Comparison of ENCODE assay signal across 18 cellular contexts in the genomic region with DNA sequence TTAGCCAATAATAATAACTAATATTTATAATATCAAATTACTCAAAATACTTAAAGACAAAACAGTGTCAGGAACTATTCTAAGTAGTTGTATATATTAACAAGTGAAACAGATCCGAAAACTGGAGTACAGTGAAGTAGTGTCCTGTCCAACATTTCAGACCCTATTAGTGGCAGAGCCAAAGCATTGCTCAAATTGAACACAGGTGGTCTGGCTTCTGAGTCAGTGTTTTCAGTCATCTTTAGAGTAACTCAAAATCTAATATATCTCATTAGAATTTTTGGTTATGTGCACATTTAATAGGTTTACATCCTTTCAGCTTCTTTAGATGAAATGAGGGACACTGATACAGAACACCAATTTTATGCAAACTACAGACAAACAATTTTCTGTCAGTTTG.
DNase-seq lines count a peak whose midpoint lies in the region; ATAC-seq and TF ChIP-seq lines count a peak whose summit lies in the region.
"Had no signal": no experiment of that assay in that cellular context is flagged by ENCODE, and none has a peak within 500 bp of the region (broad histone marks: within the 10 kb centered on the region; RNA-seq: fewer than 3 reads in every experiment).

No MANE protein-coding gene starts in this region.

- H3K4me1 ChIP-seq in BE2C: peaks cover 30% of the 10 kb centered on the region
- peaks cover 10% of the 10 kb centered on the region for H3K4me1 ChIP-seq in OCI-LY7 (ENCODE audit: insufficient read depth, low read length, poor library complexity, severe bottlenecking)
- H3K4me1 ChIP-seq in body of pancreas: no peaks in the 10 kb centered on the region
- H3K4me1 ChIP-seq: Caco-2 had no signal

- DNase-seq in BE2C (peak; percentile 11), OCI-LY7 (ENCODE audit: low spot score) (no peak), body of pancreas (no peak), cerebellar cortex (ENCODE audit: low spot score) (no peak)
- DNase-seq: 8988T; ACHN; Caco-2; Calu3; CD4-positive, alpha-beta T cell; CD8-positive, alpha-beta T cell; DMS79 treated with DMSO at 0.1 percent for 48 hours; GF-D8 had no signal

- peak overlapping the region; percentile 63; the same call in 1 of the 2 replicates for H2AFZ ChIP-seq in OCI-LY7 (ENCODE audit: low read length)

- intact Hi-C loops in OCI-LY7 (cut with micrococcal nuclease; ENCODE audit: unreplicated experiment) (no loop called here), body of pancreas (cut with DNase I) (no loop called here)

- H3K36me3 Mint-ChIP-seq in nephron (ENCODE audit: low read depth): no peaks in the 10 kb centered on the region
- H3K36me3 Mint-ChIP-seq: CD8-positive, alpha-beta T cell had no signal

- H3K9me3 ChIP-seq in BE2C (no peaks in the 10 kb centered on the region), OCI-LY7 (ENCODE audit: low read length) (peaks cover 5% of the 10 kb centered on the region; the same call in 1 of the 2 replicates), body of pancreas (no peaks in the 10 kb centered on the region)

- H3K4me3 ChIP-seq in BE2C (ENCODE audit: low read depth, low read length) (no peak overlapping the region), OCI-LY7 (ENCODE audit: low read depth, low read length, poor library complexity, severe bottlenecking) (no peak overlapping the region), body of pancreas (no peak overlapping the region)
- H3K4me3 ChIP-seq: BLaER1 treated with 17β-estradiol and CSF1 and Interleukin-3, amounts not matched to agents 10 nM and 100 nM; GM12878 had no signal

- no peak for TF ChIP-seq CTCF in BE2C (IDR thresholded peaks at IDR 0.05; ENCODE audit: low read depth, low read length)
- TF ChIP-seq CTCF in OCI-LY7 (conservative IDR thresholded peaks at IDR 0.05; ENCODE audit: low read length): no peak
- TF ChIP-seq CTCF in nephron (IDR thresholded peaks at IDR 0.05; ENCODE audit: unreplicated experiment in 3 of 3): no peak
- TF ChIP-seq CTCF in body of pancreas (IDR thresholded peaks at IDR 0.05): no peak

- WGBS in body of pancreas, 2 donors: 71 to 86% methylated on average over 1 of the region's 1 CpG

- H3K4me2 ChIP-seq in OCI-LY7 (ENCODE audit: low read length): no peak overlapping the region

- peaks cover 16% of the 10 kb centered on the region for H3K9me3 Mint-ChIP-seq in nephron

- H3K9me2 ChIP-seq in OCI-LY7 (ENCODE audit: insufficient read depth, low read length): no peaks in the 10 kb centered on the region

- H3K79me2 ChIP-seq in OCI-LY7 (ENCODE audit: insufficient read depth, low read depth, low read length): no peaks in the 10 kb centered on the region

- H3K4me3 Mint-ChIP-seq in nephron: no peak overlapping the region
- H3K4me3 Mint-ChIP-seq: CD4-positive, alpha-beta T cell; CD8-positive, alpha-beta T cell had no signal

- TF ChIP-seq POLR2A in body of pancreas (IDR thresholded peaks at IDR 0.05): no peak

- H3K36me3 ChIP-seq in BE2C (no peaks in the 10 kb centered on the region), OCI-LY7 (ENCODE audit: insufficient read depth, low read length) (no peaks in the 10 kb centered on the region), body of pancreas (replicated peaks in 1 of 2; ENCODE audit: insufficient read depth in 1 of 2, low read depth in 2 of 2) (no peaks in the 10 kb centered on the region)
- H3K36me3 ChIP-seq: BLaER1 treated with 17β-estradiol and CSF1 and Interleukin-3, amounts not matched to agents 10 nM and 100 nM had no signal

- ATAC-seq in SK-N-SH treated with all-trans-retinoic acid at 6 μM for 48 hours (peak; percentile 86), body of pancreas (no peak), HG03139 (IDR thresholded peaks at IDR 0.05; ENCODE audit: unreplicated experiment) (no peak)
- ATAC-seq: CD8-positive, alpha-beta T cell; GM12878 had no signal

- H3K4me1 Mint-ChIP-seq in nephron: peaks cover 37% of the 10 kb centered on the region

- no peak overlapping the region for H3K27ac ChIP-seq in OCI-LY7 (ENCODE audit: low read depth, low read length, poor library complexity, severe bottlenecking)
- H3K27ac ChIP-seq in body of pancreas: no peak overlapping the region
- H3K27ac ChIP-seq: C4-2B had no signal

- POLR2A ChIA-PET in OCI-LY7 (lab: Charles Lee): interaction anchor here (0.6 to 1.9 kb wide), 6 partner anchors 10 to 40 kb away, joined by 3 to 6 read pairs (median 4); no protein-coding TSS in a partner anchor

- no peaks in the 10 kb centered on the region for H3K27me3 Mint-ChIP-seq in nephron (ENCODE audit: low read depth)
- H3K27me3 Mint-ChIP-seq: CD4-positive, alpha-beta T cell had no signal

- BruUV-seq in OCI-LY7 (replicated peaks; lab: Mats Ljungman, UMichigan): no TSS peak

- H3K27ac Mint-ChIP-seq in nephron: peak overlapping the region; percentile 40 to 64 (median 54)
- H3K27ac Mint-ChIP-seq: CD4-positive, alpha-beta T cell; CD8-positive, alpha-beta T cell had no signal

- H4K20me1 ChIP-seq in OCI-LY7 (ENCODE audit: insufficient read depth, low read length): no peaks in the 10 kb centered on the region
- H4K20me1 ChIP-seq: BLaER1 treated with 17β-estradiol and CSF1 and Interleukin-3, amounts not matched to agents 10 nM and 100 nM had no signal

- CTCF ChIA-PET in OCI-LY7 (lab: Charles Lee; ENCODE audit: unreplicated experiment): no interaction called here

- no peaks in the 10 kb centered on the region for H3K27me3 ChIP-seq in BE2C
- H3K27me3 ChIP-seq in body of pancreas: no peaks in the 10 kb centered on the region
- H3K27me3 ChIP-seq: BLaER1 treated with 17β-estradiol and CSF1 and Interleukin-3, amounts not matched to agents 10 nM and 100 nM had no signal

TF ChIP-seq in SK-N-SH treated with all-trans-retinoic acid at 6 μM for 48 hours, 23 proteins besides CTCF, POLR2A, EP300 and RAD21:
- TF ChIP-seq ZC3H10 (CRISPR knock-in tag; IDR thresholded peaks at IDR 0.05) (no peak), CREB5 (CRISPR knock-in tag; IDR thresholded peaks at IDR 0.05; ENCODE audit: low read depth) (no peak), RARB (CRISPR knock-in tag; IDR thresholded peaks at IDR 0.05) (no peak), ZFP30 (CRISPR knock-in tag; IDR thresholded peaks at IDR 0.05) (no peak), CSRNP3 (CRISPR knock-in tag; IDR thresholded peaks at IDR 0.05) (no peak), GLIS3 (CRISPR knock-in tag; IDR thresholded peaks at IDR 0.05) (no peak), ARNTL (CRISPR knock-in tag; IDR thresholded peaks at IDR 0.05; ENCODE audit: borderline replicate concordance, low read depth) (no peak), PPARA (CRISPR knock-in tag; IDR thresholded peaks at IDR 0.05; ENCODE audit: borderline replicate concordance) (no peak), OSR1 (CRISPR knock-in tag; IDR thresholded peaks at IDR 0.05) (no peak), SNAI2 (CRISPR knock-in tag; IDR thresholded peaks at IDR 0.05) (no peak)
TF ChIP-seq in SK-N-SH treated with all-trans-retinoic acid at 6 μM for 48 hours: peak in this region for 0.
